ENCODE assay signal across 1 cellular context in the genomic region with DNA sequence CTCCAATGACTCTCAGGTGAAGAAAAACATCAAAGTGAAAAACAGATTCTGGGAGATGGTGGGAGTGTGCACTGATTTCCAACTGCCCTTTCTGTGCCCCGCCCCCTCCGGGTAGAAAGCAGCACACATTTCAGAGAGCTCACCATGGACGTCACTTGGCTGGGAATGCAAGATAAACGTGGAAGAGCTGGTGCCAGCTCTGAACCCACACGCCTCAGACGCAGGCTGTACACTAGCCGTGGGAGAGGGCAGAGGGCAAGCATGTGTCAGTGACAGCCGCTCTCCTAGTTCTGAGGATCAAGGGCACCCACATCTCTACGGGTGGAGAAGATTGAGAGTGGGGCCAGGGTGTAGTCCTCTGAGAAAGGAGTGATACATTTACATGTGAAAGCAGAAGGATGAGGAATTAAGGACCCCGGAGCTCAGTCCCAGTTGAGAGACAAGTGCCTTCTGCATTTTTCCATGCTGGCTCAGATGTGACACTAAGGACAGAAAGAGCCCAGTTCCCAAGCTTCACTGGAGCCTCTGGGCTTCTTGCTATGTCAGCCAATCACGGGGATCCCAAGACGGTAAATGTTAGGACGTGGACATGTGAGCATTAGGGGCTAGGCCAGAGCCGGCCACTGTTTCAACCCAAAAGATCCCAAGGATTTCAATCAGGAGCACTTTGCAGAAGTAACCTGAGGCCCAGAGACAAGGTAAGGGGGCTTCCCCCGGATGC.
TF ChIP-seq lines count a peak whose summit lies in the region.

No MANE protein-coding gene starts in this region.

TF ChIP-seq in IMR-90, 13 proteins besides CTCF, POLR2A, EP300 and RAD21 (continued from another document):
- TF ChIP-seq ELK1 (IDR thresholded peaks at IDR 0.05; ENCODE audit: borderline replicate concordance, low read depth, low read length) = no peak
- no peak for TF ChIP-seq MXI1 (IDR thresholded peaks at IDR 0.05; ENCODE audit: borderline replicate concordance, low read depth, low read length)
- no peak for TF ChIP-seq CEBPB (IDR thresholded peaks at IDR 0.05; ENCODE audit: low read depth, low read length)
